In the genomic region with DNA sequence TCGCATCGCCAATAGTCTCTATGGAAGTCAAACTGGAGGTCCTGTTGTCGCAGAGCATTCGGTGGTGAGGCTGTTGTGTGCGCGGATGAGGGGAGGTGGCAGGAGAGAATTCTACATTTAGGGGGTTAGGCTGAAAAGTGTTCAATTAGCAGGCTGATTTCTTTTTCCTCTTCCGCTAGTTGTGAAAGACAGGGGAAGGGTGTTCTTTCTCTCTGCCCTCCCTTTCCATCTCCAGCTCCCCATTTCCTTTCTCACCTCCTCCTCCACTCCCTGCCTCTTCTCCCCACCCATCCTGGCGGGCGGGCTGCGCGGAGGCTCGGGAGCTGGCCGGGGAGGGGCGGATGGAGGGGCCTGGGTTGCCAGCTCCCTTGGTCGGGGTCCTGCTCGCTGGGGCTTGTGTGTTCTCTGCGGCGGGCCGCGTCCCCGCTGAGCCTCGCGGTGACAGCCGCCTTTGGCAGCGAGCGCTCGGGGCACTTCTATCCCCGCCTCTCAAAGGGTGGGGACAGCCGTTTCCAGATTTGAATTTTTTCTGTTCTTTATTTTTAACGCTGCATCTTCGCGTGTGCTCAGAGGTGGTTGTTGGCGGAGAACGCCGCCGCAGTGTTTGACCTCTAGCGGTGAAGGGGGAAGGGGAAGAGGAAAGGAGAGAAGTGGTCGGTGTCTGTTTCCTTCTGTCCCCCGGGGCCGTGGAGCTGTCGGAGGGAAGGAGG, we compare ENCODE assay signal across 8 cellular contexts. TPM values are rescaled to one million over a fixed set of nuclear protein-coding genes. Genes with fewer than 3 reads are reported as not detected.
DNase-seq lines count a peak whose midpoint lies in the region; ATAC-seq, FAIRE-seq and TF ChIP-seq lines count a peak whose summit lies in the region.

No MANE protein-coding gene starts in this region.

- H3K27ac Mint-ChIP-seq in IgD-negative memory B cell: peak overlapping the region in 2 of 3 donors; percentile 6 to 62
- peak overlapping the region in 2 of 6 donors; percentile 70 to 75 for H3K27ac Mint-ChIP-seq in naive B cell

- peaks cover 0 to 8% (median 0%) of the 10 kb centered on the region in 3 donors for H3K9me3 Mint-ChIP-seq in IgD-negative memory B cell
- peaks cover 0 to 16% (median 2%) of the 10 kb centered on the region in 7 donors for H3K9me3 Mint-ChIP-seq in naive B cell

- H3K9me3 ChIP-seq in GM12878 (replicated peaks; ENCODE audit: control insufficient read depth, insufficient read depth, low read length) (peaks cover 2% of the 10 kb centered on the region; the same call in 2 of the 3 replicates), Karpas-422 (ENCODE audit: low read length) (no peaks in the 10 kb centered on the region)

- no peaks in the 10 kb centered on the region for H3K36me3 ChIP-seq in GM12878 (ENCODE audit: control insufficient read depth in 2 of 2, insufficient read depth in 2 of 2, low read length in 1 of 2)
- H3K36me3 ChIP-seq in Karpas-422 (ENCODE audit: insufficient read depth, low read length): no peaks in the 10 kb centered on the region

- no TSS peak for BruUV-seq in GM12878 (replicated peaks; lab: Mats Ljungman, UMichigan)

- H3K79me2 ChIP-seq in GM12878 (ENCODE audit: control insufficient read depth, insufficient read depth, low read length) (no peaks in the 10 kb centered on the region), Karpas-422 (ENCODE audit: low read length) (no peaks in the 10 kb centered on the region)

- no peak for FAIRE-seq in GM12878 (lab: Jason Lieb, UNC)

- H3K36me3 Mint-ChIP-seq in IgD-negative memory B cell (no peaks in the 10 kb centered on the region), naive B cell (peaks cover under 1 to 7% of the 10 kb centered on the region in 2 donors)

- TF ChIP-seq RAD21 in GM12878 (IDR thresholded peaks at IDR 0.05; ENCODE audit: insufficient read depth, low read depth, low read length): no peak

- 21% methylated on average over 37 of the region's 41 CpGs for WGBS in GM12878 (ENCODE audit: insufficient coverage, insufficient replicate concordance, low lambda C conversion rate, missing lambda C conversion rate)

- intact Hi-C loops in GM12878 (cut with micrococcal nuclease; ENCODE audit: unreplicated experiment): no loop called here

- H3K4me1 ChIP-seq in GM12878 (ENCODE audit: control insufficient read depth, insufficient read depth, low read length): no peaks in the 10 kb centered on the region
- no peaks in the 10 kb centered on the region for H3K4me1 ChIP-seq in Karpas-422 (ENCODE audit: low read length)

- POLR2A ChIA-PET in GM12878 (lab: Charles Lee): no interaction called here

- H2AFZ ChIP-seq in GM12878 (ENCODE audit: control insufficient read depth, low read depth, low read length) (no peak overlapping the region), Karpas-422 (ENCODE audit: low read length) (no peak overlapping the region)

- DNase-seq in DMS153 (lab: John Stamatoyannopoulos, UW) (peak; percentile 19), GM12878 (ENCODE audit: low read depth, low spot score) (no peak), naive B cell (no peak), putamen (ENCODE audit: low spot score) (no peak), midbrain (lab: John Stamatoyannopoulos, UW) (no peak), Karpas-422 (no peak)
- DNase-seq in activated effector memory CD4-positive, alpha-beta T cell treated with anti-CD3 and anti-CD28 coated beads, Interleukin-2, amount 50 U/mL, for 16 hours: no peak

- CTCF ChIA-PET in GM12878 (lab: Yijun Ruan, JAX): interaction anchor here (0.5 kb wide), 1 partner anchor 266 kb away, joined by 3 read pairs; no protein-coding TSS in a partner anchor

- no peak; the same call in 1 of the 2 replicates for TF ChIP-seq POLR2A in GM12878 (IDR thresholded peaks at IDR 0.05; ENCODE audit: low read depth, low read length)

- H3K27ac ChIP-seq in GM12878 (ENCODE audit: control insufficient read depth, insufficient read depth): no peak overlapping the region
- no peak overlapping the region for H3K27ac ChIP-seq in Karpas-422 (ENCODE audit: low read length)

- H3K9me2 ChIP-seq in Karpas-422 (replicated peaks; ENCODE audit: insufficient read depth, low read length): no peaks in the 10 kb centered on the region

- peaks cover 39% of the 10 kb centered on the region for H3K27me3 Mint-ChIP-seq in IgD-negative memory B cell
- peaks cover 43 to 71% (median 46%) of the 10 kb centered on the region in 3 donors for H3K27me3 Mint-ChIP-seq in naive B cell

- H3K4me3 ChIP-seq in GM12878 (no peak overlapping the region), Karpas-422 (ENCODE audit: low read length) (no peak overlapping the region)

- H3K4me2 ChIP-seq in GM12878 (ENCODE audit: control insufficient read depth, insufficient read depth) (no peak overlapping the region; the same call in 1 of the 2 replicates), Karpas-422 (ENCODE audit: low read depth, low read length, poor library complexity, severe bottlenecking) (no peak overlapping the region)

- peaks cover 0 to 9% of the 10 kb centered on the region in 2 experiments; a peak in 3 of 4 replicates for H3K27me3 ChIP-seq in GM12878 (replicated peaks in 1 of 2; ENCODE audit: control insufficient read depth in 2 of 2, insufficient read depth in 2 of 2, low read length in 1 of 2)
- no peaks in the 10 kb centered on the region for H3K27me3 ChIP-seq in Karpas-422 (ENCODE audit: low read length)

- H3K9ac ChIP-seq in GM12878 (ENCODE audit: control insufficient read depth, insufficient read depth, low read length) (no peak overlapping the region), Karpas-422 (ENCODE audit: low read length) (no peak overlapping the region)

- peak overlapping the region; percentile 84 to 91 (median 88) for H3K4me3 Mint-ChIP-seq in IgD-negative memory B cell
- H3K4me3 Mint-ChIP-seq in naive B cell: peak overlapping the region in 6 of 8 donors; percentile 11 to 89 (median 68)

- H3K4me1 Mint-ChIP-seq in IgD-negative memory B cell: peaks cover 3 to 9% (median 8%) of the 10 kb centered on the region in 3 donors
- peaks cover 9 to 19% (median 13%) of the 10 kb centered on the region in 3 donors for H3K4me1 Mint-ChIP-seq in naive B cell

- TF ChIP-seq CTCF in GM12878 (IDR thresholded peaks at IDR 0.05 in 2 of 3, conservative IDR thresholded peaks at IDR 0.05 in 1 of 3; ENCODE audit: control insufficient read depth in 2 of 3, extremely low read depth in 1 of 3, insufficient read depth in 1 of 3, low read depth in 3 of 3, low read length in 3 of 3): no peak

- TF ChIP-seq EP300 in GM12878 (IDR thresholded peaks at IDR 0.05; ENCODE audit: borderline replicate concordance in 1 of 2, control insufficient read depth in 1 of 2, low read depth in 2 of 2, low read length in 2 of 2): no peak

- ATAC-seq in GM12878: no peak
- peak in 1 of 2 donors; percentile 18 for ATAC-seq in naive B cell (ENCODE audit: low read depth in 2 of 2)

- H4K20me1 ChIP-seq in GM12878 (ENCODE audit: control insufficient read depth, insufficient read depth) (no peaks in the 10 kb centered on the region), Karpas-422 (ENCODE audit: insufficient read depth, low read depth, low read length) (no peaks in the 10 kb centered on the region)

- SMC1A ChIA-PET in GM12878 (lab: Charles Lee; ENCODE audit: uncharacterized antibody, unreplicated experiment): interaction anchor here (0.6 kb wide), 1 partner anchor 1098 kb away, joined by 3 read pairs; no protein-coding TSS in a partner anchor

- RAD21 ChIA-PET in GM12878 (lab: Charles Lee; ENCODE audit: unreplicated experiment): no interaction called here

- in situ Hi-C loops in GM12878 (cut with MboI): no loop called here

TF ChIP-seq in GM12878, 131 proteins besides CTCF, POLR2A, EP300 and RAD21:
- TF ChIP-seq ZNF217 (IDR thresholded peaks at IDR 0.05) (no peak), SUZ12 (IDR thresholded peaks at IDR 0.05; ENCODE audit: unreplicated experiment) (peak; percentile 62)

RNA-seq across cellular contexts. Expression of gene SOX11, which starts 3.6 kb away (rescaled TPM):
- polyA plus RNA-seq in IgD-negative memory B cell (not detected), GM12878 (2011; rRNA removed) (not detected in 2 replicates), GM12878 (2014; fragmentation: Illumina TruSeq; extraction: Trizol) (not detected in 2 replicates), GM12878 (2014; fragmentation: Nextera tagmentation; extraction: Ambion mirVana) (not detected), GM12878 (2014; rRNA removed) (not detected in 2 replicates), GM12878 (2016; fragmentation: Nextera tagmentation; extraction: Ambion mirVana) (under 1 TPM; 0.03 to 0.04 TPM), naive B cell (ENCODE audit: low read depth in 6 of 6) (not detected)
- not detected in 2 replicates for total RNA-seq in GM12878 (2013; cell fraction: nucleolus; rRNA removed)
- total RNA-seq in GM12878 (2014; rRNA removed) (not detected in 2 replicates), GM12878 (2014; rRNA removed; fragmentation: Illumina TruSeq; extraction: Trizol) (not detected in 2 replicates), GM12878 (2021) (0.03 TPM in 1 of 2 replicates, not detected in the other)
- polyA plus RNA-seq in GM12878 (2011; ENCODE audit: low read depth): not detected
- not detected in 2 replicates for polyA plus RNA-seq in GM12878 (2011; cell fraction: cytosol; rRNA removed)
- not detected in 2 replicates for polyA plus RNA-seq in GM12878 (2011; cell fraction: nucleus; rRNA removed)
- not detected in 2 replicates for polyA plus RNA-seq in GM12878 (2012)
- not detected in 2 replicates for polyA minus RNA-seq in GM12878 (2011; rRNA and poly(A)+ RNA removed)
- not detected in 2 replicates for polyA minus RNA-seq in GM12878 (2011; cell fraction: cytosol; rRNA and poly(A)+ RNA removed)
- polyA minus RNA-seq in GM12878 (2011; cell fraction: nucleus; rRNA and poly(A)+ RNA removed): not detected in 2 replicates
- not detected in 2 replicates for total RNA-seq in Karpas-422 (2014; rRNA removed; shearing (Covaris generic); ENCODE audit: low replicate concordance)
